1 cellular context compared by ENCODE assay signal in the genomic region with DNA sequence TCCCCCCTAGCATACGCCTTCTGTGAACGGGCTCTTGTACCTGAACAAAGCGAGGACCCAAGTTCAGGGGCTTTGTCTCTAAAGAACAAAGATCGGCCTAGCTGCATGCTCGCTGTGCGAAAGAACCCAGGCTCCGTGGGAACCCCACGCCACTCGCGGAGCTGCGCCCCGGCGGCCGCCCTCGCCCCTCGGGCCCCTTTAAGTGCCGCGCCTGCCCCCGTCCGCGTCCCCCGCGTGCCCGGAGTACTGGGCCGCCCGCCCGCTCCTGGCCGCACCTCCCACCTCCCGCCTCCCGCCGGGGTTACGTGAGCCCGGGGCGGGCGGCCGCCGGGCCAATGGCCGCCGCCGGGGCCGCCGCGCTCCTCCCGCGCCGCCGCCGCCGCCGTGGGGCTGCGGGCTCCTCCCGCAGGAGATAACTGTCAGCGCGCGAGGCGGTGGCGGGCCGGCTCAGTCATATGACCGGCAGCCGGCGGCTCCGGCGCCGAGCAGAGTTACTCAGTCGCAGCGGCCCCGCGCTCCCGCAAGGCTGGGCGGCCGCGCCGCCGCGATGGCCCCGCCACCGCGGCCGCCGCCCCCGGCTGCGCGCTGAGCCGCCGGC.
A peak's percentile ranks its signal among the peaks of the same experiment; 100 is the strongest.
TF ChIP-seq lines count a peak whose summit lies in the region.

A gene (plus strand): TSS at position 450 of the 598 bp plus-strand sequence. CDS start 187 bp downstream, outside the sequence.

TF ChIP-seq in SK-N-SH treated with all-trans-retinoic acid at 6 μM for 48 hours, 23 proteins besides CTCF, POLR2A, EP300 and RAD21 (continued from another document):
- TF ChIP-seq, protein P1, sequence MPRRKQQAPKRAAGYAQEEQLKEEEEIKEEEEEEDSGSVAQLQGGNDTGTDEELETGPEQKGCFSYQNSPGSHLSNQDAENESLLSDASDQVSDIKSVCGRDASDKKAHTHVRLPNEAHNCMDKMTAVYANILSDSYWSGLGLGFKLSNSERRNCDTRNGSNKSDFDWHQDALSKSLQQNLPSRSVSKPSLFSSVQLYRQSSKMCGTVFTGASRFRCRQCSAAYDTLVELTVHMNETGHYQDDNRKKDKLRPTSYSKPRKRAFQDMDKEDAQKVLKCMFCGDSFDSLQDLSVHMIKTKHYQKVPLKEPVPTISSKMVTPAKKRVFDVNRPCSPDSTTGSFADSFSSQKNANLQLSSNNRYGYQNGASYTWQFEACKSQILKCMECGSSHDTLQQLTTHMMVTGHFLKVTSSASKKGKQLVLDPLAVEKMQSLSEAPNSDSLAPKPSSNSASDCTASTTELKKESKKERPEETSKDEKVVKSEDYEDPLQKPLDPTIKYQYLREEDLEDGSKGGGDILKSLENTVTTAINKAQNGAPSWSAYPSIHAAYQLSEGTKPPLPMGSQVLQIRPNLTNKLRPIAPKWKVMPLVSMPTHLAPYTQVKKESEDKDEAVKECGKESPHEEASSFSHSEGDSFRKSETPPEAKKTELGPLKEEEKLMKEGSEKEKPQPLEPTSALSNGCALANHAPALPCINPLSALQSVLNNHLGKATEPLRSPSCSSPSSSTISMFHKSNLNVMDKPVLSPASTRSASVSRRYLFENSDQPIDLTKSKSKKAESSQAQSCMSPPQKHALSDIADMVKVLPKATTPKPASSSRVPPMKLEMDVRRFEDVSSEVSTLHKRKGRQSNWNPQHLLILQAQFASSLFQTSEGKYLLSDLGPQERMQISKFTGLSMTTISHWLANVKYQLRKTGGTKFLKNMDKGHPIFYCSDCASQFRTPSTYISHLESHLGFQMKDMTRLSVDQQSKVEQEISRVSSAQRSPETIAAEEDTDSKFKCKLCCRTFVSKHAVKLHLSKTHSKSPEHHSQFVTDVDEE (CRISPR knock-in tag; IDR thresholded peaks at IDR 0.05): 0 out of 2 replicates have a peak, but pooled peaks have one; percentile 41
- TF ChIP-seq, protein P2, sequence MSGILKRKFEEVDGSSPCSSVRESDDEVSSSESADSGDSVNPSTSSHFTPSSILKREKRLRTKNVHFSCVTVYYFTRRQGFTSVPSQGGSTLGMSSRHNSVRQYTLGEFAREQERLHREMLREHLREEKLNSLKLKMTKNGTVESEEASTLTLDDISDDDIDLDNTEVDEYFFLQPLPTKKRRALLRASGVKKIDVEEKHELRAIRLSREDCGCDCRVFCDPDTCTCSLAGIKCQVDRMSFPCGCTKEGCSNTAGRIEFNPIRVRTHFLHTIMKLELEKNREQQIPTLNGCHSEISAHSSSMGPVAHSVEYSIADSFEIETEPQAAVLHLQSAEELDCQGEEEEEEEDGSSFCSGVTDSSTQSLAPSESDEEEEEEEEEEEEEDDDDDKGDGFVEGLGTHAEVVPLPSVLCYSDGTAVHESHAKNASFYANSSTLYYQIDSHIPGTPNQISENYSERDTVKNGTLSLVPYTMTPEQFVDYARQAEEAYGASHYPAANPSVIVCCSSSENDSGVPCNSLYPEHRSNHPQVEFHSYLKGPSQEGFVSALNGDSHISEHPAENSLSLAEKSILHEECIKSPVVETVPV (CRISPR knock-in tag; IDR thresholded peaks at IDR 0.05): no peak
- TF ChIP-seq ARNTL (CRISPR knock-in tag; IDR thresholded peaks at IDR 0.05; ENCODE audit: borderline replicate concordance, low read depth): no peak
